2 cellular contexts compared by ENCODE assay signal in the genomic region with DNA sequence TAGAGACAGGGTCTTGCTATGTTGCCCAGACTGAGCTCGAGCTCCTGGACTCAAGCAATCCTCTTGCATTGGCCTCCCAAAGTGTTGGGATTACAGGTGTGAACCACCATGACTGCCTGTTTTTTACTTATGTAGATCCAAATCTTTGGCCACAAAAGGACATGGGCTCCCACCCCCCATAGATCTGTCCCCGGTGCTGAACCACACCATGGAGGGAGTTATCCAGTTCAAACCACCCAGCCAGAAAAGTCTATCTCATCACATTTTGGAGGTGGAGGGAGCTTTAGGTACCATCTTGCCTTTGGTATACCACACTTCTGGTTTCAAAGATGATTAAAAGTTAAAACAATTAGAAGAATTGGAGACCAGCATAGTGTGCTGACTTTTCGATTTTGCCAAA.
TF ChIP-seq lines count a peak whose summit lies in the region.

No MANE protein-coding gene starts in this region.

TF ChIP-seq in SK-N-SH, 30 proteins besides CTCF, POLR2A, EP300 and RAD21 (continued from another document):
- TF ChIP-seq, protein P1, sequence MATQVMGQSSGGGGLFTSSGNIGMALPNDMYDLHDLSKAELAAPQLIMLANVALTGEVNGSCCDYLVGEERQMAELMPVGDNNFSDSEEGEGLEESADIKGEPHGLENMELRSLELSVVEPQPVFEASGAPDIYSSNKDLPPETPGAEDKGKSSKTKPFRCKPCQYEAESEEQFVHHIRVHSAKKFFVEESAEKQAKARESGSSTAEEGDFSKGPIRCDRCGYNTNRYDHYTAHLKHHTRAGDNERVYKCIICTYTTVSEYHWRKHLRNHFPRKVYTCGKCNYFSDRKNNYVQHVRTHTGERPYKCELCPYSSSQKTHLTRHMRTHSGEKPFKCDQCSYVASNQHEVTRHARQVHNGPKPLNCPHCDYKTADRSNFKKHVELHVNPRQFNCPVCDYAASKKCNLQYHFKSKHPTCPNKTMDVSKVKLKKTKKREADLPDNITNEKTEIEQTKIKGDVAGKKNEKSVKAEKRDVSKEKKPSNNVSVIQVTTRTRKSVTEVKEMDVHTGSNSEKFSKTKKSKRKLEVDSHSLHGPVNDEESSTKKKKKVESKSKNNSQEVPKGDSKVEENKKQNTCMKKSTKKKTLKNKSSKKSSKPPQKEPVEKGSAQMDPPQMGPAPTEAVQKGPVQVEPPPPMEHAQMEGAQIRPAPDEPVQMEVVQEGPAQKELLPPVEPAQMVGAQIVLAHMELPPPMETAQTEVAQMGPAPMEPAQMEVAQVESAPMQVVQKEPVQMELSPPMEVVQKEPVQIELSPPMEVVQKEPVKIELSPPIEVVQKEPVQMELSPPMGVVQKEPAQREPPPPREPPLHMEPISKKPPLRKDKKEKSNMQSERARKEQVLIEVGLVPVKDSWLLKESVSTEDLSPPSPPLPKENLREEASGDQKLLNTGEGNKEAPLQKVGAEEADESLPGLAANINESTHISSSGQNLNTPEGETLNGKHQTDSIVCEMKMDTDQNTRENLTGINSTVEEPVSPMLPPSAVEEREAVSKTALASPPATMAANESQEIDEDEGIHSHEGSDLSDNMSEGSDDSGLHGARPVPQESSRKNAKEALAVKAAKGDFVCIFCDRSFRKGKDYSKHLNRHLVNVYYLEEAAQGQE (IDR thresholded peaks at IDR 0.05; ENCODE audit: low read depth, low read length) = peak; percentile 60; the same call in 1 of the 2 replicates
- no peak for TF ChIP-seq MEF2A (IDR thresholded peaks at IDR 0.05; ENCODE audit: borderline replicate concordance, low read depth)
TF ChIP-seq in SK-N-SH: peak in this region for 1.

TF ChIP-seq in SK-N-SH treated with all-trans-retinoic acid at 6 μM for 48 hours, 23 proteins besides CTCF, POLR2A, EP300 and RAD21 (continued from another document):
- TF ChIP-seq TOX (CRISPR knock-in tag; IDR thresholded peaks at IDR 0.05; ENCODE audit: borderline replicate concordance) (no peak), SNAI2 (CRISPR knock-in tag; IDR thresholded peaks at IDR 0.05) (no peak), BACH2 (CRISPR knock-in tag; IDR thresholded peaks at IDR 0.05; ENCODE audit: borderline replicate concordance) (no peak), RARB (CRISPR knock-in tag; IDR thresholded peaks at IDR 0.05) (no peak), CSDC2 (CRISPR knock-in tag; IDR thresholded peaks at IDR 0.05) (no peak), PPARA (CRISPR knock-in tag; IDR thresholded peaks at IDR 0.05; ENCODE audit: borderline replicate concordance) (no peak), ZNF565 (CRISPR knock-in tag; conservative IDR thresholded peaks at IDR 0.05; ENCODE audit: low read depth) (no peak), ISL1 (CRISPR knock-in tag; IDR thresholded peaks at IDR 0.05) (no peak), OSR1 (CRISPR knock-in tag; IDR thresholded peaks at IDR 0.05) (no peak)
- TF ChIP-seq, protein P2, sequence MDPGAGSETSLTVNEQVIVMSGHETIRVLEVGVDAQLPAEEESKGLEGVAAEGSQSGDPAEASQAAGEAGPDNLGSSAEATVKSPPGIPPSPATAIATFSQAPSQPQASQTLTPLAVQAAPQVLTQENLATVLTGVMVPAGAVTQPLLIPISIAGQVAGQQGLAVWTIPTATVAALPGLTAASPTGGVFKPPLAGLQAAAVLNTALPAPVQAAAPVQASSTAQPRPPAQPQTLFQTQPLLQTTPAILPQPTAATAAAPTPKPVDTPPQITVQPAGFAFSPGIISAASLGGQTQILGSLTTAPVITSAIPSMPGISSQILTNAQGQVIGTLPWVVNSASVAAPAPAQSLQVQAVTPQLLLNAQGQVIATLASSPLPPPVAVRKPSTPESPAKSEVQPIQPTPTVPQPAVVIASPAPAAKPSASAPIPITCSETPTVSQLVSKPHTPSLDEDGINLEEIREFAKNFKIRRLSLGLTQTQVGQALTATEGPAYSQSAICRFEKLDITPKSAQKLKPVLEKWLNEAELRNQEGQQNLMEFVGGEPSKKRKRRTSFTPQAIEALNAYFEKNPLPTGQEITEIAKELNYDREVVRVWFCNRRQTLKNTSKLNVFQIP (CRISPR knock-in tag; IDR thresholded peaks at IDR 0.05; ENCODE audit: borderline replicate concordance, low read depth) = no peak
- TF ChIP-seq, protein P3, sequence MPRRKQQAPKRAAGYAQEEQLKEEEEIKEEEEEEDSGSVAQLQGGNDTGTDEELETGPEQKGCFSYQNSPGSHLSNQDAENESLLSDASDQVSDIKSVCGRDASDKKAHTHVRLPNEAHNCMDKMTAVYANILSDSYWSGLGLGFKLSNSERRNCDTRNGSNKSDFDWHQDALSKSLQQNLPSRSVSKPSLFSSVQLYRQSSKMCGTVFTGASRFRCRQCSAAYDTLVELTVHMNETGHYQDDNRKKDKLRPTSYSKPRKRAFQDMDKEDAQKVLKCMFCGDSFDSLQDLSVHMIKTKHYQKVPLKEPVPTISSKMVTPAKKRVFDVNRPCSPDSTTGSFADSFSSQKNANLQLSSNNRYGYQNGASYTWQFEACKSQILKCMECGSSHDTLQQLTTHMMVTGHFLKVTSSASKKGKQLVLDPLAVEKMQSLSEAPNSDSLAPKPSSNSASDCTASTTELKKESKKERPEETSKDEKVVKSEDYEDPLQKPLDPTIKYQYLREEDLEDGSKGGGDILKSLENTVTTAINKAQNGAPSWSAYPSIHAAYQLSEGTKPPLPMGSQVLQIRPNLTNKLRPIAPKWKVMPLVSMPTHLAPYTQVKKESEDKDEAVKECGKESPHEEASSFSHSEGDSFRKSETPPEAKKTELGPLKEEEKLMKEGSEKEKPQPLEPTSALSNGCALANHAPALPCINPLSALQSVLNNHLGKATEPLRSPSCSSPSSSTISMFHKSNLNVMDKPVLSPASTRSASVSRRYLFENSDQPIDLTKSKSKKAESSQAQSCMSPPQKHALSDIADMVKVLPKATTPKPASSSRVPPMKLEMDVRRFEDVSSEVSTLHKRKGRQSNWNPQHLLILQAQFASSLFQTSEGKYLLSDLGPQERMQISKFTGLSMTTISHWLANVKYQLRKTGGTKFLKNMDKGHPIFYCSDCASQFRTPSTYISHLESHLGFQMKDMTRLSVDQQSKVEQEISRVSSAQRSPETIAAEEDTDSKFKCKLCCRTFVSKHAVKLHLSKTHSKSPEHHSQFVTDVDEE (CRISPR knock-in tag; IDR thresholded peaks at IDR 0.05) = no peak
- TF ChIP-seq, protein P4, sequence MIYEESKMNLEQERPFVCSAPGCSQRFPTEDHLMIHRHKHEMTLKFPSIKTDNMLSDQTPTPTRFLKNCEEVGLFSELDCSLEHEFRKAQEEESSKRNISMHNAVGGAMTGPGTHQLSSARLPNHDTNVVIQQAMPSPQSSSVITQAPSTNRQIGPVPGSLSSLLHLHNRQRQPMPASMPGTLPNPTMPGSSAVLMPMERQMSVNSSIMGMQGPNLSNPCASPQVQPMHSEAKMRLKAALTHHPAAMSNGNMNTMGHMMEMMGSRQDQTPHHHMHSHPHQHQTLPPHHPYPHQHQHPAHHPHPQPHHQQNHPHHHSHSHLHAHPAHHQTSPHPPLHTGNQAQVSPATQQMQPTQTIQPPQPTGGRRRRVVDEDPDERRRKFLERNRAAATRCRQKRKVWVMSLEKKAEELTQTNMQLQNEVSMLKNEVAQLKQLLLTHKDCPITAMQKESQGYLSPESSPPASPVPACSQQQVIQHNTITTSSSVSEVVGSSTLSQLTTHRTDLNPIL (CRISPR knock-in tag; IDR thresholded peaks at IDR 0.05; ENCODE audit: low read depth) = no peak
- TF ChIP-seq, protein P5, sequence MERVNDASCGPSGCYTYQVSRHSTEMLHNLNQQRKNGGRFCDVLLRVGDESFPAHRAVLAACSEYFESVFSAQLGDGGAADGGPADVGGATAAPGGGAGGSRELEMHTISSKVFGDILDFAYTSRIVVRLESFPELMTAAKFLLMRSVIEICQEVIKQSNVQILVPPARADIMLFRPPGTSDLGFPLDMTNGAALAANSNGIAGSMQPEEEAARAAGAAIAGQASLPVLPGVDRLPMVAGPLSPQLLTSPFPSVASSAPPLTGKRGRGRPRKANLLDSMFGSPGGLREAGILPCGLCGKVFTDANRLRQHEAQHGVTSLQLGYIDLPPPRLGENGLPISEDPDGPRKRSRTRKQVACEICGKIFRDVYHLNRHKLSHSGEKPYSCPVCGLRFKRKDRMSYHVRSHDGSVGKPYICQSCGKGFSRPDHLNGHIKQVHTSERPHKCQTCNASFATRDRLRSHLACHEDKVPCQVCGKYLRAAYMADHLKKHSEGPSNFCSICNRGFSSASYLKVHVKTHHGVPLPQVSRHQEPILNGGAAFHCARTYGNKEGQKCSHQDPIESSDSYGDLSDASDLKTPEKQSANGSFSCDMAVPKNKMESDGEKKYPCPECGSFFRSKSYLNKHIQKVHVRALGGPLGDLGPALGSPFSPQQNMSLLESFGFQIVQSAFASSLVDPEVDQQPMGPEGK (CRISPR knock-in tag; IDR thresholded peaks at IDR 0.05; ENCODE audit: borderline replicate concordance) = no peak
